Comparison of ENCODE assay signal across 19 cellular contexts in the genomic region with DNA sequence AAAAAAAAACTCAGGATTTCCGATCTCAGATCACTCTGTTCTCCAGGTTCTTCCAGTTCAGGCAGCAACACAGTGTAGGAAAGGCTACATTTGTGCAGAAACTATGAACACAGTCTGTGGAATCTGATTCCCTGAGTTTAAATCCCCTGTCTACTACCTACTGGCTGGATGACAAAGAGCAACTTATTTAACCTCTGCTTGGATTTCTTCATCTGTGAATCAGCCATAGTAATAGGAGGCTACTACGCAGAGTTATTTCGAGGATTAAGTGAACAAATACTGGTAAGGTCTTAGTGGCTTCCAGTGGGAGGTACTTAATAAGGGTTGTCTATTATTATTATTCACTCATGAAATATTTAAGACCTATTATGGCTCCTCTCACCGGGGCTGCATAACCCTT. TPM values are rescaled to one million over a fixed set of nuclear protein-coding genes. Genes with fewer than 3 reads are reported as not detected.
DNase-seq lines count a peak whose midpoint lies in the region; ATAC-seq and TF ChIP-seq lines count a peak whose summit lies in the region.
"Had no signal": no experiment of that assay in that cellular context is flagged by ENCODE, and none has a peak within 500 bp of the region (broad histone marks: within the 10 kb centered on the region; RNA-seq: fewer than 3 reads in every experiment).

No MANE protein-coding gene starts in this region.

- no peaks in the 10 kb centered on the region for H3K36me3 ChIP-seq in stomach
- H3K36me3 ChIP-seq: neutrophil, tibial nerve had no signal

- TF ChIP-seq CTCF in HFFc6 (IDR thresholded peaks at IDR 0.05) (no peak), brain (conservative IDR thresholded peaks at IDR 0.05) (no peak), stomach (IDR thresholded peaks at IDR 0.05) (no peak), nephron progenitor cell (IDR thresholded peaks at IDR 0.05) (no peak)

- peaks cover 21 to 82% (median 37%) of the 10 kb centered on the region in 4 donors for H3K4me1 ChIP-seq in stomach

- H3K4me3 Mint-ChIP-seq in HFFc6 (no peak overlapping the region), brain (peak overlapping the region in 1 of 5 experiments; percentile 4), nephron progenitor cell (no peak overlapping the region)
- H3K4me3 Mint-ChIP-seq in activated CD8-positive, alpha-beta T cell treated with anti-CD3 and anti-CD28 coated beads, Interleukin-2, amount 10 ng/mL, durations not matched to agents 7 days and 5 days, result no peak overlapping the region
- H3K4me3 Mint-ChIP-seq: activated naive CD4-positive, alpha-beta T cell treated with anti-CD3 and anti-CD28 coated beads for 36 hours; CD14-positive monocyte; memory B cell; T-helper 1 cell treated with Interleukin-12 subunit alpha and Interleukin-12 subunit beta and Interleukin-4 antibody, amounts not matched to agents 30 μg/mL and 1 μg/mL, for 36 hours had no signal

- DNase-seq in HFFc6, result peak; percentile 51
- peak; percentile 32 for DNase-seq in hepatic stellate cell (ENCODE audit: low spot score)
- no peak for DNase-seq in stomach
- no peak for DNase-seq in NCI-H748 (lab: John Stamatoyannopoulos, UW; ENCODE audit: unreplicated experiment)
- DNase-seq in NCI-H2107 treated with DMSO at 0.1 percent for 48 hours (lab: John Stamatoyannopoulos, UW; ENCODE audit: unreplicated experiment), result no peak
- no peak for DNase-seq in nephron progenitor cell
- DNase-seq in activated CD8-positive, alpha-beta T cell treated with anti-CD3 and anti-CD28 coated beads, Interleukin-2, amount 10 ng/mL, durations not matched to agents 7 days and 5 days, result no peak
- DNase-seq: activated naive CD4-positive, alpha-beta T cell treated with anti-CD3 and anti-CD28 coated beads for 36 hours; EL; erythroblast; NCI-H1930; NCI-H82 had no signal

- no peak overlapping the region for H3K4me3 ChIP-seq in stomach
- H3K4me3 ChIP-seq: tibial nerve had no signal

- CTCF ChIA-PET in activated CD8-positive, alpha-beta T cell treated with anti-CD3 and anti-CD28 coated beads, Interleukin-2, amount 10 ng/mL, durations not matched to agents 7 days and 5 days (lab: Charles Lee), result interaction anchor here (1.3 kb wide), 1 partner anchor 40 kb away, joined by 3 read pairs; no protein-coding TSS in a partner anchor

- peaks cover 31% of the 10 kb centered on the region for H3K27me3 Mint-ChIP-seq in HFFc6 (ENCODE audit: insufficient read depth)
- H3K27me3 Mint-ChIP-seq in brain, result no peaks in the 10 kb centered on the region
- H3K27me3 Mint-ChIP-seq in nephron progenitor cell (ENCODE audit: low read depth, poor library complexity), result no peaks in the 10 kb centered on the region
- peaks cover 2% of the 10 kb centered on the region for H3K27me3 Mint-ChIP-seq in activated CD8-positive, alpha-beta T cell treated with anti-CD3 and anti-CD28 coated beads, Interleukin-2, amount 10 ng/mL, durations not matched to agents 7 days and 5 days (ENCODE audit: low read depth)
- H3K27me3 Mint-ChIP-seq: memory B cell had no signal

- no peak for TF ChIP-seq POLR2A in stomach (IDR thresholded peaks at IDR 0.05)

- POLR2A ChIA-PET in activated CD8-positive, alpha-beta T cell treated with anti-CD3 and anti-CD28 coated beads, Interleukin-2, amount 10 ng/mL, durations not matched to agents 7 days and 5 days (lab: Charles Lee), result no interaction called here

- H3K9me3 ChIP-seq in stomach, result no peaks in the 10 kb centered on the region
- H3K9me3 ChIP-seq: neutrophil, tibial nerve had no signal

- no peak for TF ChIP-seq EP300 in stomach (IDR thresholded peaks at IDR 0.05)

- H3K27ac Mint-ChIP-seq in HFFc6 (no peak overlapping the region), brain (peak overlapping the region in 4 of 5 experiments; percentile 66 to 99 (median 94)), nephron progenitor cell (no peak overlapping the region)
- no peak overlapping the region for H3K27ac Mint-ChIP-seq in activated CD8-positive, alpha-beta T cell treated with anti-CD3 and anti-CD28 coated beads, Interleukin-2, amount 10 ng/mL, durations not matched to agents 7 days and 5 days
- H3K27ac Mint-ChIP-seq: activated naive CD4-positive, alpha-beta T cell treated with anti-CD3 and anti-CD28 coated beads for 36 hours; memory B cell; T-helper 1 cell treated with Interleukin-12 subunit alpha and Interleukin-12 subunit beta and Interleukin-4 antibody, amounts not matched to agents 30 μg/mL and 1 μg/mL, for 36 hours had no signal

- ATAC-seq in activated CD8-positive, alpha-beta T cell treated with anti-CD3 and anti-CD28 coated beads, Interleukin-2, amount 10 ng/mL, durations not matched to agents 7 days and 5 days, result no peak
- ATAC-seq: activated CD4-positive, CD25-positive, alpha-beta regulatory T cell treated with anti-CD3 and anti-CD28 coated beads, Interleukin-2, amount 50 U/mL, for 24 hours had no signal

- H3K36me3 Mint-ChIP-seq in HFFc6 (ENCODE audit: low read depth) (no peaks in the 10 kb centered on the region), brain (no peaks in the 10 kb centered on the region), nephron progenitor cell (ENCODE audit: low read depth) (peaks cover 4% of the 10 kb centered on the region)
- H3K36me3 Mint-ChIP-seq in activated CD8-positive, alpha-beta T cell treated with anti-CD3 and anti-CD28 coated beads, Interleukin-2, amount 10 ng/mL, durations not matched to agents 7 days and 5 days (ENCODE audit: low read depth), result no peaks in the 10 kb centered on the region
- H3K36me3 Mint-ChIP-seq: CD14-positive monocyte, memory B cell had no signal

- H3K4me1 Mint-ChIP-seq in HFFc6 (ENCODE audit: low read depth) (no peaks in the 10 kb centered on the region), brain (peaks cover 90% of the 10 kb centered on the region), nephron progenitor cell (peaks cover 71% of the 10 kb centered on the region)
- H3K4me1 Mint-ChIP-seq in activated CD8-positive, alpha-beta T cell treated with anti-CD3 and anti-CD28 coated beads, Interleukin-2, amount 10 ng/mL, durations not matched to agents 7 days and 5 days (ENCODE audit: low read depth), result peaks cover under 1% of the 10 kb centered on the region
- H3K4me1 Mint-ChIP-seq: CD14-positive monocyte had no signal

- intact Hi-C loops in stomach (cut with DNase I; ENCODE audit: low total_unique reads), result no loop called here

- peak overlapping the region in 3 of 5 donors; percentile 63 to 75 (median 73) for H3K27ac ChIP-seq in stomach
- H3K27ac ChIP-seq: neutrophil, tibial nerve had no signal

- H3K9me3 Mint-ChIP-seq in HFFc6 (no peaks in the 10 kb centered on the region), brain (no peaks in the 10 kb centered on the region), nephron progenitor cell (no peaks in the 10 kb centered on the region)
- H3K9me3 Mint-ChIP-seq in activated CD8-positive, alpha-beta T cell treated with anti-CD3 and anti-CD28 coated beads, Interleukin-2, amount 10 ng/mL, durations not matched to agents 7 days and 5 days (ENCODE audit: insufficient read depth), result no peaks in the 10 kb centered on the region
- H3K9me3 Mint-ChIP-seq: activated naive CD4-positive, alpha-beta T cell treated with anti-CD3 and anti-CD28 coated beads for 36 hours; memory B cell; T-helper 1 cell treated with Interleukin-12 subunit alpha and Interleukin-12 subunit beta and Interleukin-4 antibody, amounts not matched to agents 30 μg/mL and 1 μg/mL, for 36 hours had no signal

- no peaks in the 10 kb centered on the region for H3K27me3 ChIP-seq in stomach
- H3K27me3 ChIP-seq: neutrophil, tibial nerve had no signal

- WGBS in stomach, 5 donors, result 54 to 70% (median 59%) methylated on average over 4 of the region's 4 CpGs

RNA-seq across cellular contexts. Expression of gene PDCD4, which starts 44.3 kb away (rescaled TPM):
- total RNA-seq in HFFc6 (2021; fragmentation: NEBNext Ultra II Directional; extraction: Animal tissue kit (Norgen Biotek cat#: 25700)), result 10 to 100 TPM; 56.0 to 85.6 (median 72.8) TPM
- 37.4 TPM for polyA plus RNA-seq in brain (ENCODE audit: insufficient read depth, low read depth, low replicate concordance)
- total RNA-seq in stomach, result 100 to 1,000 TPM in 3 of 5 donors, 10 to 100 TPM in 2; 39.3 to 605 (median 130) TPM
- polyA plus RNA-seq in stomach, result 100 to 1,000 TPM; 111 to 122 (median 115) TPM
- 10 to 100 TPM; 97.1 to 98.4 TPM for total RNA-seq in activated CD8-positive, alpha-beta T cell treated with anti-CD3 and anti-CD28 coated beads, Interleukin-2, amount 10 ng/mL, durations not matched to agents 7 days and 5 days

Comparison
In these comparisons a context has a peak if more than half of its experiments do, and no peak if none do; other contexts are left out.
1. DNase-seq: peak in HFFc6 (single experiment) and hepatic stellate cell (single experiment); none in stomach (single experiment), NCI-H748 (single experiment), NCI-H2107 treated with DMSO at 0.1 percent for 48 hours (single experiment), nephron progenitor cell (single experiment) and activated CD8-positive, alpha-beta T cell treated with anti-CD3 and anti-CD28 coated beads, Interleukin-2, amount 10 ng/mL, durations not matched to agents 7 days and 5 days (single experiment).
2. H3K27ac Mint-ChIP-seq: peak in brain (4 of 5); none in HFFc6 (single experiment), nephron progenitor cell (single experiment) and activated CD8-positive, alpha-beta T cell treated with anti-CD3 and anti-CD28 coated beads, Interleukin-2, amount 10 ng/mL, durations not matched to agents 7 days and 5 days (single experiment).